ENCODE assay signal across 8 cellular contexts in the genomic region with DNA sequence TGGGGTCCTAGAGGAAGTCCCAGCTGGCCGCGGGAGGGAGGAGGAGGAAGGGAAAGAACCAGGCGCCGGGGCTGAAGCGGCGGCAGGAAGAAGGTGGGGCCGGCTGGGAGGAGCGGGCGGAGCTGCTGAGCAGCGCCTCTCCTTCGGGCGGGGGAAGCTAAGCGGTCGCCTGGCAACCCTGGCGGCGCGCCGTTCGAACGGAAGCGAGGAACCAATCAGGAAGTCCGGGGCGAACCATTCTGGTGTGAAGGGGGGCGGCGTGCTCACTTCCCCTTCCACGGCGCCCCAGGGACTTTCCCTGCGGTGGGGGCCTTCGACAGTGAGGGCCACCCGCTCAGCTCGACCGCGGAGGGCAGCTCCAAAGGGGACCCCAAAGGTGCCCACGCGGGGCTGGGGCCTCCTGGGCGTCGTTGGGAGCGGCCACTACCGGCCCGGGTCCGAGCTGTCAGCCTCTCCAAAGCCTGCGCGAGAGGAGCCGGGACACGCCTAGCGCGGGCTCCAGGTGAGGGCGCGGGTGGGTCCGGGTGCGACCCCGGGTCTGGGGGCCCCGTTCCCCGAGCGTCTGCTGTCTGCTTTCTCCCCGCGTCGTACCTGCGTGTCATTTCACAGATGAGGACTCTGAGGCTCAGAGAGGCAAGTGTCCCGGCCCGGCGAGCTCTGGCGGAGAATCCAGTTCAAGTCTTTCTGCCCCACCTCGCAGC. TPM values are rescaled to one million over a fixed set of nuclear protein-coding genes. Genes with fewer than 3 reads are reported as not detected.
DNase-seq lines count a peak whose midpoint lies in the region; ATAC-seq, FAIRE-seq and TF ChIP-seq lines count a peak whose summit lies in the region.

A gene (plus strand): TSS at position 266 of the 701 bp plus-strand sequence. CDS start 11,090 bp downstream, outside the sequence.

- no peaks in the 10 kb centered on the region for H3K9me3 ChIP-seq in astrocyte (ENCODE audit: insufficient read depth, low read depth, low read length)
- H3K9me3 ChIP-seq in aorta (ENCODE audit: control insufficient read depth, low read length) = no peaks in the 10 kb centered on the region

- intact Hi-C loops in aorta (cut with DNase I) = loop anchor here in 1 of 2 donors (10.0 kb wide), 1 partner anchor 281 kb away; a partner anchor contains a TSS

- no peak for FAIRE-seq in astrocyte (lab: Jason Lieb, UNC)

- peak within 1 kb of the TSS; percentile 60 for H3K27ac Mint-ChIP-seq in astrocyte (ENCODE audit: unreplicated experiment)

- peak within 1 kb of the TSS; percentile 85 for H3K9ac ChIP-seq in astrocyte (ENCODE audit: low read length)
- H3K9ac ChIP-seq in rectal smooth muscle tissue (ENCODE audit: low read length) = peak within 1 kb of the TSS; percentile 64

- H2AFZ ChIP-seq in astrocyte (ENCODE audit: low read depth, low read length) = peak within 1 kb of the TSS; percentile 92

- no peaks in the 10 kb centered on the region for H3K4me1 Mint-ChIP-seq in astrocyte (ENCODE audit: low read depth, unreplicated experiment)

- WGBS in aorta, 2 donors = 0% methylated on average over 57 to 64 of the region's 64 CpGs

- no peak for TF ChIP-seq CTCF in astrocyte (IDR thresholded peaks at IDR 0.05; ENCODE audit: insufficient read depth, low read depth, low read length)

- no peaks in the 10 kb centered on the region for H3K36me3 Mint-ChIP-seq in astrocyte (ENCODE audit: low read depth, unreplicated experiment)

- H3K27me3 Mint-ChIP-seq in astrocyte (ENCODE audit: low read depth, unreplicated experiment) = peaks cover 16% of the 10 kb centered on the region

- H3K9me3 Mint-ChIP-seq in astrocyte (ENCODE audit: unreplicated experiment) = peaks cover 7% of the 10 kb centered on the region

- H4K20me1 ChIP-seq in astrocyte (ENCODE audit: insufficient read depth, low read length) = peaks cover 5% of the 10 kb centered on the region

- peak within 1 kb of the TSS; percentile 98 for H3K4me2 ChIP-seq in astrocyte (ENCODE audit: low read length)

- peak within 1 kb of the TSS; percentile 85 for H3K4me3 ChIP-seq in astrocyte (ENCODE audit: insufficient read depth, low read depth, low read length)
- H3K4me3 ChIP-seq in rectal smooth muscle tissue (ENCODE audit: low read length) = peak within 1 kb of the TSS; percentile 71
- H3K4me3 ChIP-seq in aorta (ENCODE audit: low read length in 2 of 2) = peak within 1 kb of the TSS; percentile 35 to 54

- peak within 1 kb of the TSS; percentile 86 for H3K27ac ChIP-seq in astrocyte (ENCODE audit: low read depth, low read length)
- H3K27ac ChIP-seq in rectal smooth muscle tissue (ENCODE audit: low read depth, low read length) = no peak within 1 kb of the TSS
- H3K27ac ChIP-seq in aorta (ENCODE audit: low read depth in 1 of 2, low read length in 2 of 2) = no peak within 1 kb of the TSS

- H3K27me3 ChIP-seq in astrocyte (ENCODE audit: insufficient read depth, low read length) (no peaks in the 10 kb centered on the region), rectal smooth muscle tissue (ENCODE audit: control insufficient read depth, insufficient read depth, low read length) (no peaks in the 10 kb centered on the region), aorta (ENCODE audit: control insufficient read depth in 1 of 2, insufficient read depth in 2 of 2, low read length in 1 of 2) (no peaks in the 10 kb centered on the region)

- H3K36me3 ChIP-seq in astrocyte (ENCODE audit: insufficient read depth, low read length) (no peaks in the 10 kb centered on the region), rectal smooth muscle tissue (ENCODE audit: control insufficient read depth, insufficient read depth, low read length) (no peaks in the 10 kb centered on the region), aorta (ENCODE audit: control insufficient read depth in 1 of 2, insufficient read depth in 2 of 2, low read length in 1 of 2) (no peaks in the 10 kb centered on the region)

- H3K4me3 Mint-ChIP-seq in astrocyte (ENCODE audit: unreplicated experiment) = peak within 1 kb of the TSS; percentile 84

- H3K4me1 ChIP-seq in astrocyte (ENCODE audit: insufficient read depth, low read length) (peaks cover 11% of the 10 kb centered on the region), rectal smooth muscle tissue (ENCODE audit: control insufficient read depth, insufficient read depth, low read length) (peaks cover 3% of the 10 kb centered on the region), aorta (ENCODE audit: control insufficient read depth in 1 of 2, insufficient read depth in 2 of 2, low read length in 2 of 2) (no peaks in the 10 kb centered on the region)

- peaks cover 23% of the 10 kb centered on the region for H3K79me2 ChIP-seq in astrocyte (ENCODE audit: insufficient read depth, low read length)

- ATAC-seq in GM18511 (IDR thresholded peaks at IDR 0.05; ENCODE audit: unreplicated experiment) (peak; percentile 97), HG03025 (IDR thresholded peaks at IDR 0.05; ENCODE audit: low FRiP score, unreplicated experiment) (peak; percentile 95), aorta (ENCODE audit: low FRiP score) (peak; percentile 98)

- DNase-seq in NCI-H2029 treated with DMSO at 0.1 percent for 48 hours (lab: John Stamatoyannopoulos, UW) (peak; percentile 78), T-helper 9 cell (peak; percentile 93), astrocyte (ENCODE audit: low read depth) (peak; percentile 86), hepatic stellate cell (ENCODE audit: low spot score) (peak; percentile 96), aorta (peak; percentile 98 to 99)

RNA-seq across cellular contexts. Expression of the gene that starts here (rescaled TPM):
- total RNA-seq in astrocyte (1.2 and 1.4 TPM in 2 replicates), aorta (1 to 10 TPM; 3.6 to 7.0 TPM)
- 1 to 10 TPM; 2.9 to 3.1 TPM for polyA plus RNA-seq in aorta
